ENCODE assay signal across 12 cellular contexts in the genomic region with DNA sequence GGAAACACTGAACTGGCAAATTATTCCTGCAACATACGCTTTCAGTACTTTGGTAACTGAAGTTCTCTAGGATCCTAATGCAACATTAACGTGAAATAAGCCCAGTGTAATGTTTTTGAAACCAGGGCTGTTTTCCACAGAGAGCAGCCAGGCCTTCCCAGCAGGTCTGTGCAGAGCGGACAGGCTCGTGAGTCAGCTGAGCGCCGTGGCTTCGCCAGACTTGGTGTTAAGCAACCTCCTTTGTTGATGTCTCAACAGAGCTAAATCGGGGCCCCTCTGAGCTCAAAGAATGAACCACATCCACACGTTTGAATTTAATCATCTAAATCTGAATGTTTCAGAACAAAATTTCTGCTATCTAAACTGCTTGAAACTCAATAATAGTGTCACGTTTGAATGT.
DNase-seq lines count a peak whose midpoint lies in the region; ATAC-seq and TF ChIP-seq lines count a peak whose summit lies in the region.
"Had no signal": no experiment of that assay in that cellular context is flagged by ENCODE, and none has a peak within 500 bp of the region (broad histone marks: within the 10 kb centered on the region; RNA-seq: fewer than 3 reads in every experiment).

No MANE protein-coding gene starts in this region.

- no peak for TF ChIP-seq CTCF in retinal pigment epithelial cell (conservative IDR thresholded peaks at IDR 0.05; ENCODE audit: low read depth, low read length)

- no peak overlapping the region for H3K4me3 ChIP-seq in retinal pigment epithelial cell (ENCODE audit: low read length)

- ATAC-seq in GM19351 (IDR thresholded peaks at IDR 0.05; ENCODE audit: unreplicated experiment): no peak
- ATAC-seq: effector memory CD8-positive, alpha-beta T cell had no signal

- peak; percentile 85 for DNase-seq in ELR (ENCODE audit: low read depth)
- DNase-seq in RPMI7951 (ENCODE audit: low read depth): peak; percentile 75
- DNase-seq in fibroblast of the conjunctiva (ENCODE audit: low read depth): peak; percentile 63
- DNase-seq in retinal pigment epithelial cell (ENCODE audit: low read depth): peak; percentile 43
- DNase-seq in NCI-H2171 treated with DMSO at 0.1 percent for 48 hours (lab: John Stamatoyannopoulos, UW): no peak
- DNase-seq in NCI-H1092 (lab: John Stamatoyannopoulos, UW): no peak
- DNase-seq in COLO668 (lab: John Stamatoyannopoulos, UW; ENCODE audit: unreplicated experiment): no peak
- DNase-seq: activated CD4-positive, alpha-beta T cell treated with anti-CD3 and anti-CD28 coated beads for 48 hours; activated naive CD4-positive, alpha-beta T cell treated with anti-CD3 and anti-CD28 coated beads for 36 hours; Calu3; effector memory CD8-positive, alpha-beta T cell had no signal

Comparison
In these comparisons a context has a peak if more than half of its experiments do, and no peak if none do; other contexts are left out.
1. DNase-seq: peak in ELR (single experiment), RPMI7951 (single experiment), fibroblast of the conjunctiva (single experiment) and retinal pigment epithelial cell (single experiment); none in NCI-H2171 treated with DMSO at 0.1 percent for 48 hours (single experiment), NCI-H1092 (single experiment) and COLO668 (single experiment).